ENCODE assay signal across 20 cellular contexts in genomic region chr13:40410315-40410714, GRCh38.
"Had no signal": no experiment of that assay in that cellular context is flagged by ENCODE, and none has a peak within 500 bp of the region (broad histone marks: within the 10 kb centered on the region; RNA-seq: fewer than 3 reads in every experiment).

No MANE protein-coding gene starts in this region.

- FAIRE-seq: urothelium cell line had no signal

- H3K4me2 ChIP-seq: hepatocyte had no signal

- H3K27me3 ChIP-seq: hepatocyte, testis had no signal

- DNase-seq: activated CD4-positive, alpha-beta T cell treated with anti-CD3 and anti-CD28 coated beads for 4 hours; activated CD8-positive, alpha-beta memory T cell treated with anti-CD3 and anti-CD28 coated beads, Interleukin-2, amount 50 U/mL, for 48 hours; activated gamma-delta T cell treated with Interleukin-2 at 50 U/mL for 16 hours; activated T-cell treated with anti-CD3 and anti-CD28 coated beads, Interleukin-2, amount 50 U/mL, for 72 hours; anterior cingulate cortex; islet precursor cell; natural killer cell; posterior cingulate gyrus; stimulated activated CD4-positive, alpha-beta T cell treated with anti-CD3 and anti-CD28 coated beads, Interleukin-1b, Interleukin-23, amount 100 ng/mL, for 48 hours; stimulated activated naive CD8-positive, alpha-beta T cell treated with anti-CD3 and anti-CD28 coated beads, Interleukin-15, amount 100 ng/mL, for 72 hours; T-helper 17 cell; WERI-Rb-1 had no signal

- H3K4me1 ChIP-seq: testis had no signal

- H3K27me3 Mint-ChIP-seq: activated naive CD8-positive, alpha-beta T cell; memory B cell; stimulated activated naive CD8-positive, alpha-beta T cell treated with anti-CD3 and anti-CD28 coated beads, Interleukin-15, amount 100 ng/mL, for 72 hours; T-helper 17 cell had no signal

- H3K4me1 Mint-ChIP-seq: memory B cell; natural killer cell; stimulated activated naive CD8-positive, alpha-beta T cell treated with anti-CD3 and anti-CD28 coated beads, Interleukin-15, amount 100 ng/mL, for 72 hours; T-helper 17 cell had no signal

- H3K36me3 Mint-ChIP-seq: natural killer cell had no signal

- H3K27ac ChIP-seq: epithelial cell of prostate, hepatocyte, neutrophil, testis, WERI-Rb-1 had no signal

- H3K79me2 ChIP-seq: hepatocyte had no signal

- H3K4me3 Mint-ChIP-seq: activated naive CD8-positive, alpha-beta T cell; activated T-cell treated with anti-CD3 and anti-CD28 coated beads, Interleukin-2, amount 50 U/mL, for 72 hours; memory B cell; natural killer cell; stimulated activated naive CD8-positive, alpha-beta T cell treated with anti-CD3 and anti-CD28 coated beads, Interleukin-15, amount 100 ng/mL, for 72 hours; T-helper 17 cell had no signal

- H3K9me3 ChIP-seq: neutrophil, testis had no signal

- H2AFZ ChIP-seq: hepatocyte had no signal

- H3K27ac Mint-ChIP-seq: activated naive CD8-positive, alpha-beta T cell; activated T-cell treated with anti-CD3 and anti-CD28 coated beads, Interleukin-2, amount 50 U/mL, for 72 hours; memory B cell; natural killer cell; stimulated activated naive CD8-positive, alpha-beta T cell treated with anti-CD3 and anti-CD28 coated beads, Interleukin-15, amount 100 ng/mL, for 72 hours; T-helper 17 cell had no signal

- H3K9me3 Mint-ChIP-seq: natural killer cell had no signal

- H3K36me3 ChIP-seq: neutrophil, WERI-Rb-1 had no signal

- H3K4me3 ChIP-seq: hepatocyte, testis had no signal

- ATAC-seq: activated T-cell treated with anti-CD3 and anti-CD28 coated beads, Interleukin-2, amount 50 U/mL, for 72 hours; left lobe of liver; natural killer cell; stimulated activated naive CD8-positive, alpha-beta T cell treated with anti-CD3 and anti-CD28 coated beads, Interleukin-15, amount 100 ng/mL, for 72 hours; T-helper 17 cell had no signal
